In genomic region chr9:70261131-70261870, GRCh38 we compare ENCODE assay signal across 13 cellular contexts. TPM values are rescaled to one million over a fixed set of nuclear protein-coding genes. Genes with fewer than 3 reads are reported as not detected.
DNase-seq lines count a peak whose midpoint lies in the region; ATAC-seq and TF ChIP-seq lines count a peak whose summit lies in the region.
"Had no signal": no experiment of that assay in that cellular context is flagged by ENCODE, and none has a peak within 500 bp of the region (broad histone marks: within the 10 kb centered on the region; RNA-seq: fewer than 3 reads in every experiment).

No MANE protein-coding gene starts in this region.

- H3K27ac Mint-ChIP-seq in activated T-cell treated with anti-CD3 and anti-CD28 coated beads, Interleukin-2, amount 50 U/mL, for 72 hours: peak overlapping the region; percentile 31
- H3K27ac Mint-ChIP-seq in activated CD8-positive, alpha-beta T cell treated with anti-CD3 and anti-CD28 coated beads for 36 hours: peak overlapping the region; percentile 78
- H3K27ac Mint-ChIP-seq in stimulated activated memory B cell treated with anti-CD40 and anti-IgM and Interleukin-4, amounts not matched to agents 10 μg/mL and 1 μg/mL and 100 μg/mL, for 72 hours: peak overlapping the region; percentile 92

- H3K4me2 ChIP-seq in fibroblast of lung (ENCODE audit: extremely low read depth, insufficient read depth, low read length): peak overlapping the region; percentile 46

- H3K9me3 ChIP-seq in fibroblast of lung (ENCODE audit: control insufficient read depth, insufficient read depth, low read depth, low read length): no peaks in the 10 kb centered on the region
- H3K9me3 ChIP-seq: spleen had no signal

- no peaks in the 10 kb centered on the region for H4K20me1 ChIP-seq in fibroblast of lung (ENCODE audit: control insufficient read depth, extremely low read depth, insufficient read depth, low read length)

- CTCF ChIA-PET in activated CD8-positive, alpha-beta T cell treated with anti-CD3 and anti-CD28 coated beads for 36 hours (lab: Charles Lee): interaction anchor here (1.2 kb wide), 2 partner anchors 10 to 79 kb away, joined by 3 to 5 read pairs; no protein-coding TSS in a partner anchor

- peaks cover 12% of the 10 kb centered on the region for H3K4me1 ChIP-seq in fibroblast of lung (ENCODE audit: control insufficient read depth, extremely low read depth, insufficient read depth, low read length)

- POLR2A ChIA-PET in activated CD8-positive, alpha-beta T cell treated with anti-CD3 and anti-CD28 coated beads for 36 hours (lab: Charles Lee): interaction anchor here (0.6 kb wide), 1 partner anchor 532 kb away, joined by 3 read pairs; no protein-coding TSS in a partner anchor

- no peaks in the 10 kb centered on the region for H3K27me3 Mint-ChIP-seq in activated T-cell treated with anti-CD3 and anti-CD28 coated beads, Interleukin-2, amount 50 U/mL, for 72 hours (ENCODE audit: low read depth)
- no peaks in the 10 kb centered on the region for H3K27me3 Mint-ChIP-seq in activated CD8-positive, alpha-beta T cell treated with anti-CD3 and anti-CD28 coated beads for 36 hours
- no peaks in the 10 kb centered on the region for H3K27me3 Mint-ChIP-seq in stimulated activated memory B cell treated with anti-CD40 and anti-IgM and Interleukin-4, amounts not matched to agents 10 μg/mL and 1 μg/mL and 100 μg/mL, for 72 hours

- peaks cover 69% of the 10 kb centered on the region for H3K4me1 Mint-ChIP-seq in activated T-cell treated with anti-CD3 and anti-CD28 coated beads, Interleukin-2, amount 50 U/mL, for 72 hours (ENCODE audit: low read depth)
- H3K4me1 Mint-ChIP-seq in activated CD8-positive, alpha-beta T cell treated with anti-CD3 and anti-CD28 coated beads for 36 hours (ENCODE audit: low read depth): peaks cover 61% of the 10 kb centered on the region
- H3K4me1 Mint-ChIP-seq in stimulated activated memory B cell treated with anti-CD40 and anti-IgM and Interleukin-4, amounts not matched to agents 10 μg/mL and 1 μg/mL and 100 μg/mL, for 72 hours: peaks cover 63% of the 10 kb centered on the region

- TF ChIP-seq CTCF in activated CD8-positive, alpha-beta T cell treated with anti-CD3 and anti-CD28 coated beads for 36 hours (IDR thresholded peaks at IDR 0.05): no peak
- no peak for TF ChIP-seq CTCF in fibroblast of lung (conservative IDR thresholded peaks at IDR 0.05 in 1 of 2, IDR thresholded peaks at IDR 0.05 in 1 of 2; ENCODE audit: low read depth in 1 of 2, low read length in 2 of 2)

- peak overlapping the region; percentile 82 to 97 for H3K4me3 Mint-ChIP-seq in activated T-cell treated with anti-CD3 and anti-CD28 coated beads, Interleukin-2, amount 50 U/mL, for 72 hours
- H3K4me3 Mint-ChIP-seq in activated CD8-positive, alpha-beta T cell treated with anti-CD3 and anti-CD28 coated beads for 36 hours: peak overlapping the region; percentile 93
- H3K4me3 Mint-ChIP-seq in stimulated activated memory B cell treated with anti-CD40 and anti-IgM and Interleukin-4, amounts not matched to agents 10 μg/mL and 1 μg/mL and 100 μg/mL, for 72 hours: peak overlapping the region; percentile 89

- H3K9me3 Mint-ChIP-seq in activated T-cell treated with anti-CD3 and anti-CD28 coated beads, Interleukin-2, amount 50 U/mL, for 72 hours: no peaks in the 10 kb centered on the region
- H3K9me3 Mint-ChIP-seq in activated CD8-positive, alpha-beta T cell treated with anti-CD3 and anti-CD28 coated beads for 36 hours: no peaks in the 10 kb centered on the region
- H3K9me3 Mint-ChIP-seq in stimulated activated memory B cell treated with anti-CD40 and anti-IgM and Interleukin-4, amounts not matched to agents 10 μg/mL and 1 μg/mL and 100 μg/mL, for 72 hours: peaks cover 3% of the 10 kb centered on the region

- no peaks in the 10 kb centered on the region for H3K27me3 ChIP-seq in fibroblast of lung (ENCODE audit: control insufficient read depth, insufficient read depth, low read length)
- H3K27me3 ChIP-seq: foreskin keratinocyte, spleen had no signal

- intact Hi-C loops in activated CD8-positive, alpha-beta T cell treated with anti-CD3 and anti-CD28 coated beads for 36 hours (cut with micrococcal nuclease): no loop called here

- peaks cover 12% of the 10 kb centered on the region for H3K36me3 ChIP-seq in fibroblast of lung (ENCODE audit: control insufficient read depth, insufficient read depth, low read length)

- no peak overlapping the region for H3K4me3 ChIP-seq in fibroblast of lung (replicated peaks in 1 of 4; ENCODE audit: control extremely low read depth in 1 of 4, insufficient read depth in 1 of 4, low read depth in 3 of 4, low read length in 4 of 4)

- peaks cover 66% of the 10 kb centered on the region for H3K79me2 ChIP-seq in fibroblast of lung (ENCODE audit: control insufficient read depth, insufficient read depth, low read length)

- ATAC-seq in activated T-cell treated with anti-CD3 and anti-CD28 coated beads, Interleukin-2, amount 50 U/mL, for 72 hours (replicated peaks in 1 of 2): no peak
- ATAC-seq in activated CD8-positive, alpha-beta T cell treated with anti-CD3 and anti-CD28 coated beads for 36 hours: no peak
- ATAC-seq in stimulated activated memory B cell treated with anti-CD40 and anti-IgM and Interleukin-4, amounts not matched to agents 10 μg/mL and 1 μg/mL and 100 μg/mL, for 72 hours: no peak
- ATAC-seq: foreskin keratinocyte, Right ventricle myocardium inferior had no signal

- H2AFZ ChIP-seq in fibroblast of lung (ENCODE audit: low read length): no peak overlapping the region

- H3K27ac ChIP-seq in fibroblast of lung (ENCODE audit: insufficient read depth, low read length): no peak overlapping the region
- H3K27ac ChIP-seq: foreskin keratinocyte, spleen had no signal

- peaks cover 17 to 38% of the 10 kb centered on the region in 2 donors for H3K36me3 Mint-ChIP-seq in activated T-cell treated with anti-CD3 and anti-CD28 coated beads, Interleukin-2, amount 50 U/mL, for 72 hours (ENCODE audit: insufficient read depth in 2 of 2)
- peaks cover 48% of the 10 kb centered on the region for H3K36me3 Mint-ChIP-seq in activated CD8-positive, alpha-beta T cell treated with anti-CD3 and anti-CD28 coated beads for 36 hours (ENCODE audit: low read depth)
- peaks cover 55% of the 10 kb centered on the region for H3K36me3 Mint-ChIP-seq in stimulated activated memory B cell treated with anti-CD40 and anti-IgM and Interleukin-4, amounts not matched to agents 10 μg/mL and 1 μg/mL and 100 μg/mL, for 72 hours

- H3K9ac ChIP-seq in fibroblast of lung (ENCODE audit: insufficient read depth, low read length): no peak overlapping the region

- no peak for DNase-seq in activated T-cell treated with anti-CD3 and anti-CD28 coated beads, Interleukin-2, amount 50 U/mL, for 72 hours
- no peak for DNase-seq in activated T-cell treated with anti-CD3 and anti-CD28 coated beads for 4 hours
- no peak for DNase-seq in activated CD8-positive, alpha-beta T cell treated with anti-CD3 and anti-CD28 coated beads for 36 hours
- DNase-seq in fibroblast of lung (ENCODE audit: low read depth in 2 of 2): peak; percentile 13 to 19
- DNase-seq in NCI-H1694 (lab: John Stamatoyannopoulos, UW): no peak
- no peak for DNase-seq in NCI-H1436 treated with DMSO at 0.1 percent for 48 hours (lab: John Stamatoyannopoulos, UW)
- DNase-seq in dermis blood vessel endothelial cell: no peak
- DNase-seq: activated CD4-positive, alpha-beta T cell treated with anti-CD3 and anti-CD28 coated beads, Interleukin-2, amount 50 U/mL, for 1 hour; NCI-H2029; spleen had no signal

RNA-seq across cellular contexts. Expression of gene SMC5, which starts 2.5 kb away (rescaled TPM):
- total RNA-seq in activated T-cell treated with anti-CD3 and anti-CD28 coated beads, Interleukin-2, amount 50 U/mL, for 72 hours: 10 to 100 TPM; 33.9 to 38.6 TPM
- 10 to 100 TPM; 30.9 to 32.0 TPM for total RNA-seq in activated CD8-positive, alpha-beta T cell treated with anti-CD3 and anti-CD28 coated beads for 36 hours
- total RNA-seq in fibroblast of lung (29.2 and 45.7 TPM in 2 replicates), dermis blood vessel endothelial cell (20.4 and 24.4 TPM in 2 replicates)
- polyA plus RNA-seq in fibroblast of lung: 15.5 and 21.6 TPM in 2 replicates
- polyA plus RNA-seq in fibroblast of lung (2012): 9.8 and 16.2 TPM in 2 replicates
- 1.8 and 2.9 TPM in 2 replicates for polyA minus RNA-seq in fibroblast of lung (ENCODE audit: low replicate concordance)

Comparison
In these comparisons a context has a peak if more than half of its experiments do, and no peak if none do; other contexts are left out.
1. DNase-seq: peak in fibroblast of lung (2 of 2); none in activated T-cell treated with anti-CD3 and anti-CD28 coated beads, Interleukin-2, amount 50 U/mL, for 72 hours (0 of 2), activated T-cell treated with anti-CD3 and anti-CD28 coated beads for 4 hours (single experiment), activated CD8-positive, alpha-beta T cell treated with anti-CD3 and anti-CD28 coated beads for 36 hours (single experiment), NCI-H1694 (single experiment), NCI-H1436 treated with DMSO at 0.1 percent for 48 hours (single experiment) and dermis blood vessel endothelial cell (single experiment).
2. H3K27ac Mint-ChIP-seq: peak in every context shown above with its lines; median percentile 92 in stimulated activated memory B cell treated with anti-CD40 and anti-IgM and Interleukin-4, amounts not matched to agents 10 μg/mL and 1 μg/mL and 100 μg/mL, for 72 hours; 78 in activated CD8-positive, alpha-beta T cell treated with anti-CD3 and anti-CD28 coated beads for 36 hours; 31 in activated T-cell treated with anti-CD3 and anti-CD28 coated beads, Interleukin-2, amount 50 U/mL, for 72 hours.
3. Peak in every context shown above with its lines, with median percentiles within 50 percentile points of each other: H3K4me3 Mint-ChIP-seq.